Comparison of ENCODE assay signal across 19 cellular contexts in the genomic region with DNA sequence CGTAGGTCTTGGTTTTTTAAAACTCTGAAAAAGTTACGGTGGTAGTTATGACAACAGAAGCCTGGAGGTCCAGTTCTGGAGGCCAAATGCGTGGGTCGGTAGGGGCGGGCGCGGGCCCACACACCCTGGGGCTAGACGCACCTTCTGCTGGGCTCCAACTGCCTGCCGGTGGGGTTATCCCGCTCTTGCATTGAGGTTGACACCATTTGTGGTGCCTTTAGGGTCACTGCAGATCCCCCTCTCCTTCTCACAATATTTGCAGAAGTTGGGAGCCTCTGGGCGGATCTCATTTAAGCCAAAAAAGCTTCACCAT.
DNase-seq lines count a peak whose midpoint lies in the region; ATAC-seq, FAIRE-seq and TF ChIP-seq lines count a peak whose summit lies in the region.
"Had no signal": no experiment of that assay in that cellular context is flagged by ENCODE, and none has a peak within 500 bp of the region (broad histone marks: within the 10 kb centered on the region; RNA-seq: fewer than 3 reads in every experiment).

No MANE protein-coding gene starts in this region.

- WGBS in K562 (ENCODE audit: insufficient coverage, low coverage, missing lambda C conversion rate): 1% methylated on average over 9 of the region's 11 CpGs
- WGBS in right cardiac atrium: 81% methylated on average over 11 of the region's 11 CpGs

- H3K4me2 ChIP-seq in K562 (ENCODE audit: insufficient read depth, low read length): no peak overlapping the region

- FAIRE-seq in K562 (lab: Jason Lieb, UNC): no peak
- FAIRE-seq: D721Med, G401.6, GM12891 had no signal

- DNase-seq in Right ventricle myocardium inferior (ENCODE audit: missing footprints) (peak; percentile 45), left ventricle myocardium superior (no peak), K562 (ENCODE audit: extremely low read depth in 1 of 4, low spot score in 3 of 4) (no peak), posterior vena cava (ENCODE audit: low spot score) (peak; percentile 23), cardiac septum (ENCODE audit: low spot score) (no peak), right cardiac atrium (no peak)
- no peak for DNase-seq in activated CD4-positive, CD25-positive, alpha-beta regulatory T cell (lab: John Stamatoyannopoulos, UW)
- DNase-seq: ACHN; C1 segment of cervical spinal cord; CD4-positive, alpha-beta memory T cell; DMS153; DMS79 treated with DMSO at 0.1 percent for 48 hours; EL had no signal

- H3K36me3 ChIP-seq in K562 (ENCODE audit: control insufficient read depth, insufficient read depth, low read length): no peaks in the 10 kb centered on the region

- no peak overlapping the region for H2AFZ ChIP-seq in K562 (ENCODE audit: low read depth, low read length)

- no peaks in the 10 kb centered on the region for H3K4me1 ChIP-seq in K562 (replicated peaks in 1 of 2; ENCODE audit: control insufficient read depth in 2 of 2, insufficient read depth in 2 of 2, low read length in 2 of 2)
- no peaks in the 10 kb centered on the region for H3K4me1 ChIP-seq in right cardiac atrium (ENCODE audit: control insufficient read depth, insufficient read depth, low read length)

- TF ChIP-seq RAD21 in K562 (CRISPR knock-in tag; conservative IDR thresholded peaks at IDR 0.05 in 1 of 2, IDR thresholded peaks at IDR 0.05 in 1 of 2): no peak

- no peaks in the 10 kb centered on the region for H4K20me1 ChIP-seq in K562 (replicated peaks; ENCODE audit: control insufficient read depth, insufficient read depth, low read length)

- peaks cover 2% of the 10 kb centered on the region for H3K9me1 ChIP-seq in K562 (ENCODE audit: control insufficient read depth, insufficient read depth, low read length)

- no peaks in the 10 kb centered on the region for H3K9me3 ChIP-seq in K562 (replicated peaks; ENCODE audit: control insufficient read depth, insufficient read depth, low read depth, low read length)
- no peaks in the 10 kb centered on the region for H3K9me3 ChIP-seq in right cardiac atrium (ENCODE audit: control insufficient read depth, low read length)

- TF ChIP-seq CTCF in K562 (IDR thresholded peaks at IDR 0.05 in 2 of 3, conservative IDR thresholded peaks at IDR 0.05 in 1 of 3; ENCODE audit: insufficient read depth in 2 of 3, low read depth in 1 of 3, low read length in 3 of 3): no peak

- no peak overlapping the region for H3K27ac ChIP-seq in K562 (ENCODE audit: extremely low read depth, low read depth, low read length)
- H3K27ac ChIP-seq in right cardiac atrium (ENCODE audit: low read length): no peak overlapping the region
- H3K27ac ChIP-seq: HL-60 had no signal

- POLR2A ChIA-PET in K562 (lab: Yijun Ruan, JAX): no interaction called here

- no peak for TF ChIP-seq EP300 in K562 (IDR thresholded peaks at IDR 0.05; ENCODE audit: low read length)

- H3K79me2 ChIP-seq in K562 (ENCODE audit: control insufficient read depth, insufficient read depth, low read length): no peaks in the 10 kb centered on the region

- intact Hi-C loops in Right ventricle myocardium inferior (cut with DNase I) (no loop called here), left ventricle myocardium superior (cut with micrococcal nuclease) (no loop called here), K562 (cut with micrococcal nuclease) (no loop called here), posterior vena cava (cut with DNase I) (no loop called here), cardiac septum (cut with DNase I) (no loop called here), right cardiac atrium (cut with DNase I) (no loop called here)

- ATAC-seq in Right ventricle myocardium inferior (no peak), left ventricle myocardium superior (no peak), K562 (no peak), GM18520 (IDR thresholded peaks at IDR 0.05; ENCODE audit: unreplicated experiment) (no peak), right cardiac atrium (no peak)
- ATAC-seq: HCT116 had no signal

- H3K9ac ChIP-seq in K562 (ENCODE audit: insufficient read depth in 1 of 2, low read depth in 2 of 2, low read length in 2 of 2): no peak overlapping the region

- CTCF ChIA-PET in K562 (lab: Yijun Ruan, JAX; ENCODE audit: low intra/inter-chr PET ratio): no interaction called here

- H3K4me3 ChIP-seq in K562 (no peak overlapping the region), right cardiac atrium (ENCODE audit: low read length) (no peak overlapping the region)

- H3K27me3 ChIP-seq in K562 (ENCODE audit: control insufficient read depth in 2 of 2, insufficient read depth in 2 of 2, low read length in 2 of 2) (peaks cover 2 to 41% of the 10 kb centered on the region in 2 experiments; a peak in 4 of 5 replicates), right cardiac atrium (ENCODE audit: control insufficient read depth, insufficient read depth) (no peaks in the 10 kb centered on the region)

- TF ChIP-seq POLR2A in K562 (conservative IDR thresholded peaks at IDR 0.05): no peak

- in situ Hi-C loops in K562 (cut with MboI): no loop called here

- BruUV-seq in K562 (replicated peaks; lab: Mats Ljungman, UMichigan): no TSS peak

TF ChIP-seq in K562, 482 proteins besides CTCF, POLR2A, EP300 and RAD21:
- no peak for TF ChIP-seq NFATC3 (IDR thresholded peaks at IDR 0.05)
- TF ChIP-seq RFX1 (IDR thresholded peaks at IDR 0.05): 0 out of 2 replicates have a peak, but pooled peaks have one; percentile 22
- TF ChIP-seq ZNF224 (CRISPR knock-in tag; IDR thresholded peaks at IDR 0.05): no peak
- no peak for TF ChIP-seq BRF1 (IDR thresholded peaks at IDR 0.05; ENCODE audit: borderline replicate concordance, extremely low read depth, insufficient read length)

Comparison
In these comparisons a context has a peak if more than half of its experiments do, and no peak if none do; other contexts are left out.
1. DNase-seq: peak in Right ventricle myocardium inferior (single experiment) and posterior vena cava (single experiment); none in left ventricle myocardium superior (single experiment), K562 (0 of 4), activated CD4-positive, CD25-positive, alpha-beta regulatory T cell (0 of 4), cardiac septum (single experiment) and right cardiac atrium (0 of 3).